Comparison of ENCODE assay signal across 9 cellular contexts in the genomic region with DNA sequence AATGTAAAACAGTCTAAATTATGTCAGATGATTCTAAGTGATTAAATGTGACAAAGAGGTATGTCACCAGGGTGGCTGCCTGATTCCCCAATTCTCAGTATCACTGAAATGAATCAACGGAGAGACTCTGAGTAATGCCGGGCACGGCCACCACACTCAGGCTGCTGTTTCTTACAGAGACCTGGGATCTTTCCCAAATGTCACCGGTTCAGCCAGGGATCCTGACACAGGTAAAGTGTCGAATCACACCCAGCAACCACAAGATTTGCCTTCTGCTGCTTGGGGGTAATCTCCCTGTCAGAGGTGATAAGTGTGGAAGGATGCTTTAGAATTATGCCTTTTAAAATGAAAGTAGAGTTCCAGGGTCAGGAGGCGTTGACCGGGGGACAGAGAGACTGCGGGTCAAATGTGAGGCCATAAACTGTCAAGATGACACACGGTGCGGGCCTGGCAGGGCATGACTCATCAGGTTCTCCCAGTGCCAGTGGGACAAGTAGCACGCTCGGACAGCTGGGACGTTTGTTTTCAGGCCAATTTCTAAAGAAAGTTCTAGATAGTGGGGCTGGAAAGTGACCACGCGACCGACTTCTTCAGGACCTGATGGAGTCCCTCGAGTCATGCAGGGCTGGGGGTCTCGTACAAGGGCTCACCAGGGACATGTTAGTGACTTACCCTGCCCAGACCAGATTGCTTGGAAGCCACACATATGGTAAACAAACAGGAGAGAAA. TPM values are rescaled to one million over a fixed set of nuclear protein-coding genes. Genes with fewer than 3 reads are reported as not detected.
A peak's percentile ranks its signal among the peaks of the same experiment; 100 is the strongest.
DNase-seq lines count a peak whose midpoint lies in the region; ATAC-seq, FAIRE-seq and TF ChIP-seq lines count a peak whose summit lies in the region.
"Had no signal": no experiment of that assay in that cellular context is flagged by ENCODE, and none has a peak within 500 bp of the region (broad histone marks: within the 10 kb centered on the region; RNA-seq: fewer than 3 reads in every experiment).

No MANE protein-coding gene starts in this region.

- H3K4me2 ChIP-seq in GM12878 (ENCODE audit: control insufficient read depth, insufficient read depth) (no peak overlapping the region), Karpas-422 (ENCODE audit: low read depth, low read length, poor library complexity, severe bottlenecking) (no peak overlapping the region)

- no peak for ATAC-seq in GM12878
- ATAC-seq in HG02852 (IDR thresholded peaks at IDR 0.05; ENCODE audit: unreplicated experiment): no peak

- H3K9me3 ChIP-seq in GM12878 (replicated peaks; ENCODE audit: control insufficient read depth, insufficient read depth, low read length) (no peaks in the 10 kb centered on the region), Karpas-422 (ENCODE audit: low read length) (no peaks in the 10 kb centered on the region)

- no peaks in the 10 kb centered on the region for H3K27me3 Mint-ChIP-seq in nephron progenitor cell (ENCODE audit: low read depth, poor library complexity)

- CTCF ChIA-PET in GM12878 (lab: Yijun Ruan, JAX): no interaction called here

- H3K27ac Mint-ChIP-seq in nephron progenitor cell: peak overlapping the region; percentile 90

- H3K79me2 ChIP-seq in GM12878 (ENCODE audit: control insufficient read depth, insufficient read depth, low read length): no peaks in the 10 kb centered on the region
- H3K79me2 ChIP-seq in Karpas-422 (ENCODE audit: low read length): no peaks in the 10 kb centered on the region

- no peaks in the 10 kb centered on the region for H3K9me2 ChIP-seq in Karpas-422 (replicated peaks; ENCODE audit: insufficient read depth, low read length)

- RAD21 ChIA-PET in GM12878 (lab: Charles Lee; ENCODE audit: unreplicated experiment): no interaction called here

- H2AFZ ChIP-seq in GM12878 (ENCODE audit: control insufficient read depth, low read depth, low read length) (no peak overlapping the region), Karpas-422 (ENCODE audit: low read length) (no peak overlapping the region)

- no peak for FAIRE-seq in GM12878 (lab: Jason Lieb, UNC)
- FAIRE-seq: colon had no signal

- intact Hi-C loops in GM12878 (cut with micrococcal nuclease; ENCODE audit: unreplicated experiment): no loop called here

- POLR2A ChIA-PET in GM12878 (lab: Charles Lee): no interaction called here

- H3K27ac ChIP-seq in GM12878 (ENCODE audit: control insufficient read depth, insufficient read depth): no peak overlapping the region
- no peak overlapping the region for H3K27ac ChIP-seq in Karpas-422 (ENCODE audit: low read length)

- 90% methylated on average over 18 of the region's 18 CpGs for WGBS in GM12878 (ENCODE audit: insufficient coverage, insufficient replicate concordance, low lambda C conversion rate, missing lambda C conversion rate)

- SMC1A ChIA-PET in GM12878 (lab: Charles Lee; ENCODE audit: uncharacterized antibody, unreplicated experiment): no interaction called here

- H3K9ac ChIP-seq in GM12878 (ENCODE audit: control insufficient read depth, insufficient read depth, low read length) (no peak overlapping the region), Karpas-422 (ENCODE audit: low read length) (no peak overlapping the region)

- H3K4me3 ChIP-seq in GM12878 (no peak overlapping the region), Karpas-422 (ENCODE audit: low read length) (no peak overlapping the region)

- no peaks in the 10 kb centered on the region for H4K20me1 ChIP-seq in GM12878 (ENCODE audit: control insufficient read depth, insufficient read depth)
- H4K20me1 ChIP-seq in Karpas-422 (ENCODE audit: insufficient read depth, low read depth, low read length): no peaks in the 10 kb centered on the region

- DNase-seq in GM03348 (ENCODE audit: low spot score): peak; percentile 69
- DNase-seq in M059J (ENCODE audit: low read depth): peak; percentile 97
- DNase-seq in GM12878 (ENCODE audit: low read depth, low spot score): no peak
- DNase-seq in nephron progenitor cell: peak; percentile 60
- DNase-seq in NCI-H2227 (lab: John Stamatoyannopoulos, UW; ENCODE audit: unreplicated experiment): no peak
- DNase-seq in Karpas-422: no peak

- H3K9me3 Mint-ChIP-seq in nephron progenitor cell: no peaks in the 10 kb centered on the region

- H3K36me3 Mint-ChIP-seq in nephron progenitor cell (ENCODE audit: low read depth): no peaks in the 10 kb centered on the region

- H3K36me3 ChIP-seq in GM12878 (ENCODE audit: control insufficient read depth in 2 of 2, insufficient read depth in 2 of 2, low read length in 1 of 2) (no peaks in the 10 kb centered on the region), Karpas-422 (ENCODE audit: insufficient read depth, low read length) (no peaks in the 10 kb centered on the region)

- H3K4me1 ChIP-seq in GM12878 (ENCODE audit: control insufficient read depth, insufficient read depth, low read length) (peaks cover 13% of the 10 kb centered on the region), Karpas-422 (ENCODE audit: low read length) (peaks cover 6% of the 10 kb centered on the region)

- no peak overlapping the region for H3K4me3 Mint-ChIP-seq in nephron progenitor cell

- no peak for TF ChIP-seq CTCF in GM12878 (IDR thresholded peaks at IDR 0.05 in 2 of 3, conservative IDR thresholded peaks at IDR 0.05 in 1 of 3; ENCODE audit: control insufficient read depth in 2 of 3, extremely low read depth in 1 of 3, insufficient read depth in 1 of 3, low read depth in 3 of 3, low read length in 3 of 3)
- TF ChIP-seq CTCF in nephron progenitor cell (IDR thresholded peaks at IDR 0.05): no peak

- TF ChIP-seq POLR2A in GM12878 (IDR thresholded peaks at IDR 0.05; ENCODE audit: low read depth, low read length): no peak

- peaks cover 56% of the 10 kb centered on the region for H3K4me1 Mint-ChIP-seq in nephron progenitor cell

- no TSS peak for BruUV-seq in GM12878 (replicated peaks; lab: Mats Ljungman, UMichigan)

- no peaks in the 10 kb centered on the region for H3K27me3 ChIP-seq in GM12878 (replicated peaks in 1 of 2; ENCODE audit: control insufficient read depth in 2 of 2, insufficient read depth in 2 of 2, low read length in 1 of 2)
- no peaks in the 10 kb centered on the region for H3K27me3 ChIP-seq in Karpas-422 (ENCODE audit: low read length)

- in situ Hi-C loops in GM12878 (cut with MboI): no loop called here

- TF ChIP-seq EP300 in GM12878 (IDR thresholded peaks at IDR 0.05; ENCODE audit: borderline replicate concordance in 1 of 2, control insufficient read depth in 1 of 2, low read depth in 2 of 2, low read length in 2 of 2): no peak

- TF ChIP-seq RAD21 in GM12878 (IDR thresholded peaks at IDR 0.05; ENCODE audit: insufficient read depth, low read depth, low read length): no peak

TF ChIP-seq in GM12878, 131 proteins besides CTCF, POLR2A, EP300 and RAD21:
- TF ChIP-seq MXI1 (IDR thresholded peaks at IDR 0.05; ENCODE audit: low read depth, low read length) (no peak), NR2F1 (conservative IDR thresholded peaks at IDR 0.05) (peak; percentile 49)
TF ChIP-seq in GM12878: peak in this region for 1.

RNA-seq across cellular contexts. Expression of a gene that starts 48.9 kb away (rescaled TPM):
- 8.0 and 14.8 TPM in 2 replicates for total RNA-seq in M059J (2014; rRNA removed; shearing (Covaris generic))
- 7.9 and 9.9 TPM in 2 replicates for total RNA-seq in GM12878 (2013; cell fraction: nucleolus; rRNA removed)
- total RNA-seq in GM12878 (2014; rRNA removed) (3.7 and 4.0 TPM in 2 replicates), GM12878 (2014; rRNA removed; fragmentation: Illumina TruSeq; extraction: Trizol) (4.0 and 4.1 TPM in 2 replicates), GM12878 (2021) (7.7 and 8.4 TPM in 2 replicates)
- polyA plus RNA-seq in GM12878 (2011; ENCODE audit: low read depth): 8.1 TPM
- polyA plus RNA-seq in GM12878 (2011; rRNA removed) (4.0 and 4.2 TPM in 2 replicates), GM12878 (2014; fragmentation: Illumina TruSeq; extraction: Trizol) (5.1 and 6.4 TPM in 2 replicates), GM12878 (2014; fragmentation: Nextera tagmentation; extraction: Ambion mirVana) (1 to 10 TPM; 1.9 to 2.8 TPM), GM12878 (2014; rRNA removed) (2.0 and 4.0 TPM in 2 replicates), GM12878 (2016; fragmentation: Nextera tagmentation; extraction: Ambion mirVana) (10 to 100 TPM; 13.6 to 15.8 TPM)
- 3.8 and 4.5 TPM in 2 replicates for polyA plus RNA-seq in GM12878 (2011; cell fraction: cytosol; rRNA removed)
- 7.9 and 9.8 TPM in 2 replicates for polyA plus RNA-seq in GM12878 (2011; cell fraction: nucleus; rRNA removed)
- polyA plus RNA-seq in GM12878 (2012): 11.0 and 12.0 TPM in 2 replicates
- polyA minus RNA-seq in GM12878 (2011; rRNA and poly(A)+ RNA removed): 8.2 and 10.9 TPM in 2 replicates
- polyA minus RNA-seq in GM12878 (2011; cell fraction: cytosol; rRNA and poly(A)+ RNA removed): 3.6 and 6.0 TPM in 2 replicates
- 13.5 and 21.5 TPM in 2 replicates for polyA minus RNA-seq in GM12878 (2011; cell fraction: nucleus; rRNA and poly(A)+ RNA removed)
- total RNA-seq in Karpas-422 (2014; rRNA removed; shearing (Covaris generic); ENCODE audit: low replicate concordance): 0.11 and 0.54 TPM in 2 replicates
- total RNA-seq: osteocyte had no signal

Comparison
In these comparisons a context has a peak if more than half of its experiments do, and no peak if none do; other contexts are left out.
1. DNase-seq: peak in GM03348 (single experiment), M059J (single experiment) and nephron progenitor cell (single experiment); none in GM12878 (single experiment), NCI-H2227 (single experiment) and Karpas-422 (single experiment).